In genomic region chr3:12952322-12953200, GRCh38 we compare ENCODE assay signal across 27 cellular contexts.
DNase-seq lines count a peak whose midpoint lies in the region; ATAC-seq, FAIRE-seq and TF ChIP-seq lines count a peak whose summit lies in the region.
"Had no signal": no experiment of that assay in that cellular context is flagged by ENCODE, and none has a peak within 500 bp of the region (broad histone marks: within the 10 kb centered on the region; RNA-seq: fewer than 3 reads in every experiment).

No MANE protein-coding gene starts in this region.

- ATAC-seq in right cardiac atrium, result no peak
- no peak for ATAC-seq in central memory CD8-positive, alpha-beta T cell (replicated peaks; ENCODE audit: extremely low read depth, poor library complexity, severe bottlenecking)
- no peak for ATAC-seq in thoracic aorta (ENCODE audit: insufficient number of reproducible peaks, low FRiP score, low read depth)
- ATAC-seq: A549, GM12878, HCT116, WTC11 had no signal

- no peak for TF ChIP-seq CTCF in right atrium auricular region (IDR thresholded peaks at IDR 0.05)
- no peak for TF ChIP-seq CTCF in neural crest cell (conservative IDR thresholded peaks at IDR 0.05)
- TF ChIP-seq CTCF in thoracic aorta (IDR thresholded peaks at IDR 0.05), result no peak
- TF ChIP-seq CTCF in lower leg skin (IDR thresholded peaks at IDR 0.05), result no peak

- H3K27ac Mint-ChIP-seq in central memory CD8-positive, alpha-beta T cell (ENCODE audit: low read depth), result peak overlapping the region; percentile 16
- peak overlapping the region; percentile 71 for H3K27ac Mint-ChIP-seq in neural crest cell (ENCODE audit: unreplicated experiment)
- H3K27ac Mint-ChIP-seq: activated naive CD8-positive, alpha-beta T cell treated with anti-CD3 and anti-CD28 coated beads, Interleukin-2, amount 10 ng/mL, durations not matched to agents 7 days and 5 days had no signal

- H3K4me1 Mint-ChIP-seq in central memory CD8-positive, alpha-beta T cell, result peaks cover 78% of the 10 kb centered on the region
- peaks cover 18% of the 10 kb centered on the region for H3K4me1 Mint-ChIP-seq in neural crest cell
- H3K4me1 Mint-ChIP-seq: WTC11 had no signal

- 78% methylated on average over 14 of the region's 14 CpGs for WGBS in right cardiac atrium
- WGBS in lower leg skin, 2 donors, result 90 to 93% methylated on average over 14 of the region's 14 CpGs

- peaks cover 11% of the 10 kb centered on the region for H3K36me3 Mint-ChIP-seq in central memory CD8-positive, alpha-beta T cell (ENCODE audit: insufficient read depth)
- H3K36me3 Mint-ChIP-seq in neural crest cell (ENCODE audit: low read depth), result no peaks in the 10 kb centered on the region
- H3K36me3 Mint-ChIP-seq: WTC11 had no signal

- H3K9me3 Mint-ChIP-seq in central memory CD8-positive, alpha-beta T cell, result no peaks in the 10 kb centered on the region
- no peaks in the 10 kb centered on the region for H3K9me3 Mint-ChIP-seq in neural crest cell
- H3K9me3 Mint-ChIP-seq: activated naive CD8-positive, alpha-beta T cell treated with anti-CD3 and anti-CD28 coated beads, Interleukin-2, amount 10 ng/mL, durations not matched to agents 7 days and 5 days; WTC11 had no signal

- no peak for TF ChIP-seq POLR2A in lower leg skin (IDR thresholded peaks at IDR 0.05)
- TF ChIP-seq POLR2A in GM12892 (IDR thresholded peaks at IDR 0.05; ENCODE audit: low read depth, low read length), result no peak

- H3K27me3 Mint-ChIP-seq in central memory CD8-positive, alpha-beta T cell, result no peaks in the 10 kb centered on the region
- H3K27me3 Mint-ChIP-seq in neural crest cell (ENCODE audit: low read depth), result no peaks in the 10 kb centered on the region
- H3K27me3 Mint-ChIP-seq: activated naive CD8-positive, alpha-beta T cell treated with anti-CD3 and anti-CD28 coated beads, Interleukin-2, amount 10 ng/mL, durations not matched to agents 7 days and 5 days had no signal

- peak overlapping the region; percentile 78 to 84 for H3K27ac ChIP-seq in right atrium auricular region
- H3K27ac ChIP-seq in right cardiac atrium (ENCODE audit: low read length), result no peak overlapping the region
- peak overlapping the region; percentile 86 to 91 for H3K27ac ChIP-seq in thoracic aorta
- H3K27ac ChIP-seq: A549, suprapubic skin, vagina had no signal

- intact Hi-C loops in right cardiac atrium (cut with DNase I) (no loop called here), lower leg skin (cut with DNase I; ENCODE audit: low total_unique reads) (no loop called here)

- DNase-seq in right atrium auricular region (ENCODE audit: low spot score) (no peak), right cardiac atrium (no peak), neural crest cell (ENCODE audit: low read depth, low spot score) (no peak), thoracic aorta (ENCODE audit: low spot score) (no peak), NCI-H2081 treated with DMSO at 0.1 percent for 48 hours (lab: John Stamatoyannopoulos, UW) (no peak), lower leg skin (ENCODE audit: low spot score in 2 of 2) (no peak), GM12892 (ENCODE audit: insufficient read length) (no peak)
- DNase-seq in central memory CD8-positive, alpha-beta T cell (ENCODE audit: low spot score in 2 of 2), result no peak
- DNase-seq: activated CD4-positive, alpha-beta T cell treated with anti-CD3 and anti-CD28 coated beads, Interleukin-2, amount 50 U/mL, for 48 hours; activated CD8-positive, alpha-beta memory T cell treated with anti-CD3 and anti-CD28 coated beads, Interleukin-2, amount 50 U/mL, for 48 hours; activated naive CD8-positive, alpha-beta T cell treated with anti-CD3 and anti-CD28 coated beads, Interleukin-2, amount 10 ng/mL, durations not matched to agents 7 days and 5 days; BE2C; IMR-90; NCI-H1092 treated with DMSO at 0.1 percent for 48 hours; NCI-H2029; NCI-H82; SK-N-SH; small intestine; stimulated activated CD4-positive, alpha-beta T cell treated with anti-CD3 and anti-CD28 coated beads, Interleukin-2, amount 100 ng/mL, for 24 hours had no signal

- no peak overlapping the region for H3K4me3 Mint-ChIP-seq in central memory CD8-positive, alpha-beta T cell
- no peak overlapping the region for H3K4me3 Mint-ChIP-seq in neural crest cell
- H3K4me3 Mint-ChIP-seq: activated naive CD8-positive, alpha-beta T cell treated with anti-CD3 and anti-CD28 coated beads, Interleukin-2, amount 10 ng/mL, durations not matched to agents 7 days and 5 days; WTC11 had no signal

- H3K9me3 ChIP-seq in right atrium auricular region (no peaks in the 10 kb centered on the region), right cardiac atrium (ENCODE audit: control insufficient read depth, low read length) (no peaks in the 10 kb centered on the region), thoracic aorta (no peaks in the 10 kb centered on the region)
- H3K9me3 ChIP-seq: A549, BE2C, SK-N-SH, suprapubic skin, vagina had no signal

- H3K27me3 ChIP-seq in right atrium auricular region (no peaks in the 10 kb centered on the region), right cardiac atrium (ENCODE audit: control insufficient read depth, insufficient read depth) (no peaks in the 10 kb centered on the region), thoracic aorta (replicated peaks; ENCODE audit: insufficient read depth) (no peaks in the 10 kb centered on the region)
- H3K27me3 ChIP-seq: BE2C, suprapubic skin, vagina had no signal

- no peak for FAIRE-seq in GM12892 (lab: Jason Lieb, UNC)
- FAIRE-seq: A549, colon, GM12878, keratinocyte, small intestine had no signal

- H3K4me3 ChIP-seq in right atrium auricular region (no peak overlapping the region), right cardiac atrium (ENCODE audit: low read length) (no peak overlapping the region), thoracic aorta (no peak overlapping the region), lower leg skin (ENCODE audit: low read depth, poor library complexity, severe bottlenecking) (no peak overlapping the region)
- H3K4me3 ChIP-seq: A549, GM12878, suprapubic skin, vagina had no signal

- H3K36me3 ChIP-seq in right atrium auricular region, result no peaks in the 10 kb centered on the region
- H3K36me3 ChIP-seq in thoracic aorta, result no peaks in the 10 kb centered on the region
- H3K36me3 ChIP-seq: BE2C, suprapubic skin, vagina had no signal

- H3K4me1 ChIP-seq in right atrium auricular region, result peaks cover 0 to 89% of the 10 kb centered on the region in 2 donors
- H3K4me1 ChIP-seq in right cardiac atrium (ENCODE audit: control insufficient read depth, insufficient read depth, low read length), result peaks cover 48% of the 10 kb centered on the region
- H3K4me1 ChIP-seq in thoracic aorta (ENCODE audit: control insufficient read depth in 1 of 2, low read depth in 2 of 2), result peaks cover 68 to 99% of the 10 kb centered on the region in 2 donors
- H3K4me1 ChIP-seq: BE2C had no signal
